In genomic region chr9:129340427-129341196, GRCh38 we compare ENCODE assay signal across 1 cellular context.
TF ChIP-seq lines count a peak whose summit lies in the region.

No MANE protein-coding gene starts in this region.

TF ChIP-seq in HEK293, 187 proteins besides CTCF, POLR2A, EP300 and RAD21 (continued from another document):
- no peak for TF ChIP-seq ATF2 (tag by site-specific recombination; IDR thresholded peaks at IDR 0.05; ENCODE audit: low read depth)
- TF ChIP-seq ZNF48 (tag by site-specific recombination; IDR thresholded peaks at IDR 0.05), result no peak
- TF ChIP-seq ZNF18 (tag by site-specific recombination; IDR thresholded peaks at IDR 0.05), result peak; percentile 99
- no peak for TF ChIP-seq ZNF121 (tag by site-specific recombination; IDR thresholded peaks at IDR 0.05)
- TF ChIP-seq ZNF549 (tag by site-specific recombination; IDR thresholded peaks at IDR 0.05), result no peak
- no peak; the same call in 1 of the 2 replicates for TF ChIP-seq ZFHX2 (tag by site-specific recombination; conservative IDR thresholded peaks at IDR 0.05)
- TF ChIP-seq ZNF114 (tag by site-specific recombination; IDR thresholded peaks at IDR 0.05), result 0 out of 2 replicates have a peak, but pooled peaks have one; percentile 52
- TF ChIP-seq ZNF146 (tag by site-specific recombination; IDR thresholded peaks at IDR 0.05), result no peak
- no peak for TF ChIP-seq ZNF133 (tag by site-specific recombination; IDR thresholded peaks at IDR 0.05)
- TF ChIP-seq ZNF341 (tag by site-specific recombination; IDR thresholded peaks at IDR 0.05; ENCODE audit: low read depth), result no peak
- no peak for TF ChIP-seq IKZF3 (tag by site-specific recombination; IDR thresholded peaks at IDR 0.05)
- no peak for TF ChIP-seq ZNF16 (tag by site-specific recombination; IDR thresholded peaks at IDR 0.05; ENCODE audit: low read depth)
- TF ChIP-seq ZNF174 (tag by site-specific recombination; IDR thresholded peaks at IDR 0.05), result no peak
- TF ChIP-seq ZNF26 (tag by site-specific recombination; IDR thresholded peaks at IDR 0.05), result no peak
- no peak for TF ChIP-seq ZSCAN5A (tag by site-specific recombination; IDR thresholded peaks at IDR 0.05)
- TF ChIP-seq ZNF600 (tag by site-specific recombination; IDR thresholded peaks at IDR 0.05), result peak; percentile 96
- no peak for TF ChIP-seq ZNF140 (tag by site-specific recombination; IDR thresholded peaks at IDR 0.05)
- 0 out of 2 replicates have a peak, but pooled peaks have one; percentile 34 for TF ChIP-seq ZNF266 (tag by site-specific recombination; IDR thresholded peaks at IDR 0.05; ENCODE audit: low read depth)
- no peak for TF ChIP-seq ZNF639 (tag by site-specific recombination; IDR thresholded peaks at IDR 0.05)
- TF ChIP-seq ZNF785 (tag by site-specific recombination; IDR thresholded peaks at IDR 0.05), result peak; percentile 59
- no peak for TF ChIP-seq ZNF311 (tag by site-specific recombination; IDR thresholded peaks at IDR 0.05; ENCODE audit: borderline replicate concordance)
- no peak for TF ChIP-seq ZNF292 (tag by site-specific recombination; IDR thresholded peaks at IDR 0.05; ENCODE audit: borderline replicate concordance, low read depth)
- TF ChIP-seq ZNF354C (tag by site-specific recombination; IDR thresholded peaks at IDR 0.05; ENCODE audit: borderline replicate concordance, low read depth), result no peak
- no peak for TF ChIP-seq SALL2 (tag by site-specific recombination; IDR thresholded peaks at IDR 0.05; ENCODE audit: borderline replicate concordance)
- 0 out of 2 replicates have a peak, but pooled peaks have one; percentile 9 for TF ChIP-seq EGR2 (tag by site-specific recombination; IDR thresholded peaks at IDR 0.05; ENCODE audit: low read depth)
- TF ChIP-seq ZNF707 (tag by site-specific recombination; IDR thresholded peaks at IDR 0.05), result 0 out of 2 replicates have a peak, but pooled peaks have one; percentile 17
- TF ChIP-seq ZNF830 (tag by site-specific recombination; IDR thresholded peaks at IDR 0.05; ENCODE audit: low read depth), result no peak
- TF ChIP-seq PRDM6 (tag by site-specific recombination; IDR thresholded peaks at IDR 0.05), result no peak
- no peak for TF ChIP-seq ZNF561 (tag by site-specific recombination; IDR thresholded peaks at IDR 0.05; ENCODE audit: borderline replicate concordance)
- TF ChIP-seq ZNF596 (tag by site-specific recombination; IDR thresholded peaks at IDR 0.05), result no peak
- TF ChIP-seq PRDM4 (tag by site-specific recombination; IDR thresholded peaks at IDR 0.05), result no peak
- 0 out of 2 replicates have a peak, but pooled peaks have one; percentile 35 for TF ChIP-seq ZNF280C (tag by site-specific recombination; IDR thresholded peaks at IDR 0.05)
- no peak for TF ChIP-seq ZBTB11 (tag by site-specific recombination; conservative IDR thresholded peaks at IDR 0.05; ENCODE audit: low read depth)
